Comparison of ENCODE assay signal across 1 cellular context in the genomic region with DNA sequence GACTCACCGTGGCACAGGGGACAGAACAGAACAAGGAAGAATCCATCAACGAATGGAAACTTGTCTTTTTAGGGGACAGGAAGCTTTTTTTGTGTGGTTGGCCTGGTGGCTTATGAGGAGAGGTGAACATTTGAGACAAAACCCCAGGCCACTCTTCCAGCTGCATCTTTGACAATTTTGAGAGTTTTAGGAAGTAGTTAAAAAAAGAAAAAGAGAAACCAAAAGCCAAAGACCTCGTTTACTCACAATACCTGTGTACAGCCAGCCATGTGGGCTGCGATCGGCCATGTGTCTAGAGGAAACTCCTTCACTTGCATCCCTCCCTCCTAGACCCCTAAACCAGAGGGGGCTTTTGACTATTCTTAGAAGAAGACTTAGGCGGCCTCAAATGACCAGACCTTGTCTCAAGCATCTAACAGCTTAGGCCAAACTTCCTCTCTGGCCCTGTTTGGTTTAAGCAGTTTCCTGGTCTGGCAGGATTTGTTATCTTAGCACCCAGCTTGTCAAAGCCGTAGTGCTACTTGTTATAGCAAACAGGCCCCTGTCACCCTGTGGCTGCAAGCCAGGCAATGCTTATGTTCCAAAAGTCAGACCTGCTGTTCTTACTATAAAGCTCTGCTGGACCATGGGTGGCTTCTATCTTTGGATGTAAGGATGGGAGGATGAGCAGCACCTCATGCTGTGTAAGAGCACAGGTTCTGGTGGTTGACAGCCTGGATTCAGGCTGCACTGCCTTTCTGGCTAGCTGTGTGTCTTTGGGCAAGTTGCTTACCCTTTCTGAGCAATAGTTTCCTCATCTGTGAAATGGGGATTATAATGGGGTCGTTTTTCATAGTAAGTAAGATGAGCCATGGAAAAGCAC.
TF ChIP-seq lines count a peak whose summit lies in the region.

No MANE protein-coding gene starts in this region.

TF ChIP-seq in K562, 482 proteins besides CTCF, POLR2A, EP300 and RAD21 (continued from another document and continues in another):
- TF ChIP-seq E4F1 (CRISPR knock-in tag; IDR thresholded peaks at IDR 0.05; ENCODE audit: borderline replicate concordance) (no peak), TAF9B (IDR thresholded peaks at IDR 0.05; ENCODE audit: partially characterized antibody) (peak; percentile 55), IRF2 (CRISPR knock-in tag; IDR thresholded peaks at IDR 0.05) (no peak), MYNN (IDR thresholded peaks at IDR 0.05) (peak; percentile 83; the same call in 1 of the 2 replicates), MYNN (CRISPR knock-in tag; IDR thresholded peaks at IDR 0.05) (no peak), HMGN3 (IDR thresholded peaks at IDR 0.05; ENCODE audit: borderline replicate concordance, extremely low read depth, insufficient read length, low read depth, low read length) (peak; percentile 50), NCOA2 (IDR thresholded peaks at IDR 0.05; ENCODE audit: partially characterized antibody in 2 of 2) (peak in 1 of 2 experiments; percentile 63), ZNF408 (CRISPR knock-in tag; IDR thresholded peaks at IDR 0.05; ENCODE audit: low read depth) (no peak), SMAD3 (CRISPR knock-in tag; conservative IDR thresholded peaks at IDR 0.05) (peak; percentile 85), SMAD2 (IDR thresholded peaks at IDR 0.05; ENCODE audit: low read depth, low read length) (no peak), HMBOX1 (IDR thresholded peaks at IDR 0.05) (peak; percentile 100), ZBTB9 (CRISPR knock-in tag; IDR thresholded peaks at IDR 0.05) (peak; percentile 46; the same call in 1 of the 2 replicates), GMEB1 (CRISPR knock-in tag; IDR thresholded peaks at IDR 0.05) (0 out of 2 replicates have a peak, but pooled peaks have one; percentile 4), GABPB1 (CRISPR knock-in tag; IDR thresholded peaks at IDR 0.05) (no peak), ZNF347 (CRISPR knock-in tag; IDR thresholded peaks at IDR 0.05; ENCODE audit: low read depth) (no peak), SIN3B (IDR thresholded peaks at IDR 0.05; ENCODE audit: low read depth) (no peak), CTBP1 (IDR thresholded peaks at IDR 0.05; ENCODE audit: borderline replicate concordance) (peak; percentile 78; the same call in 1 of the 2 replicates), ZNF592 (IDR thresholded peaks at IDR 0.05) (peak; percentile 94), SPI1 (IDR thresholded peaks at IDR 0.05; ENCODE audit: borderline replicate concordance, low read depth, low read length) (peak; percentile 95), ZNF785 (CRISPR knock-in tag; IDR thresholded peaks at IDR 0.05) (no peak), MAZ (CRISPR knock-in tag; conservative IDR thresholded peaks at IDR 0.05 in 1 of 2, IDR thresholded peaks at IDR 0.05 in 1 of 2) (peak; percentile 52 to 53; a peak in 3 of 4 replicates)
- TF ChIP-seq, protein P1, sequence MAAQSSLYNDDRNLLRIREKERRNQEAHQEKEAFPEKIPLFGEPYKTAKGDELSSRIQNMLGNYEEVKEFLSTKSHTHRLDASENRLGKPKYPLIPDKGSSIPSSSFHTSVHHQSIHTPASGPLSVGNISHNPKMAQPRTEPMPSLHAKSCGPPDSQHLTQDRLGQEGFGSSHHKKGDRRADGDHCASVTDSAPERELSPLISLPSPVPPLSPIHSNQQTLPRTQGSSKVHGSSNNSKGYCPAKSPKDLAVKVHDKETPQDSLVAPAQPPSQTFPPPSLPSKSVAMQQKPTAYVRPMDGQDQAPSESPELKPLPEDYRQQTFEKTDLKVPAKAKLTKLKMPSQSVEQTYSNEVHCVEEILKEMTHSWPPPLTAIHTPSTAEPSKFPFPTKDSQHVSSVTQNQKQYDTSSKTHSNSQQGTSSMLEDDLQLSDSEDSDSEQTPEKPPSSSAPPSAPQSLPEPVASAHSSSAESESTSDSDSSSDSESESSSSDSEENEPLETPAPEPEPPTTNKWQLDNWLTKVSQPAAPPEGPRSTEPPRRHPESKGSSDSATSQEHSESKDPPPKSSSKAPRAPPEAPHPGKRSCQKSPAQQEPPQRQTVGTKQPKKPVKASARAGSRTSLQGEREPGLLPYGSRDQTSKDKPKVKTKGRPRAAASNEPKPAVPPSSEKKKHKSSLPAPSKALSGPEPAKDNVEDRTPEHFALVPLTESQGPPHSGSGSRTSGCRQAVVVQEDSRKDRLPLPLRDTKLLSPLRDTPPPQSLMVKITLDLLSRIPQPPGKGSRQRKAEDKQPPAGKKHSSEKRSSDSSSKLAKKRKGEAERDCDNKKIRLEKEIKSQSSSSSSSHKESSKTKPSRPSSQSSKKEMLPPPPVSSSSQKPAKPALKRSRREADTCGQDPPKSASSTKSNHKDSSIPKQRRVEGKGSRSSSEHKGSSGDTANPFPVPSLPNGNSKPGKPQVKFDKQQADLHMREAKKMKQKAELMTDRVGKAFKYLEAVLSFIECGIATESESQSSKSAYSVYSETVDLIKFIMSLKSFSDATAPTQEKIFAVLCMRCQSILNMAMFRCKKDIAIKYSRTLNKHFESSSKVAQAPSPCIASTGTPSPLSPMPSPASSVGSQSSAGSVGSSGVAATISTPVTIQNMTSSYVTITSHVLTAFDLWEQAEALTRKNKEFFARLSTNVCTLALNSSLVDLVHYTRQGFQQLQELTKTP (IDR thresholded peaks at IDR 0.05; ENCODE audit: low read depth in 1 of 2, partially characterized antibody in 2 of 2) = peak in 1 of 2 experiments; percentile 62
- TF ChIP-seq, protein P2, sequence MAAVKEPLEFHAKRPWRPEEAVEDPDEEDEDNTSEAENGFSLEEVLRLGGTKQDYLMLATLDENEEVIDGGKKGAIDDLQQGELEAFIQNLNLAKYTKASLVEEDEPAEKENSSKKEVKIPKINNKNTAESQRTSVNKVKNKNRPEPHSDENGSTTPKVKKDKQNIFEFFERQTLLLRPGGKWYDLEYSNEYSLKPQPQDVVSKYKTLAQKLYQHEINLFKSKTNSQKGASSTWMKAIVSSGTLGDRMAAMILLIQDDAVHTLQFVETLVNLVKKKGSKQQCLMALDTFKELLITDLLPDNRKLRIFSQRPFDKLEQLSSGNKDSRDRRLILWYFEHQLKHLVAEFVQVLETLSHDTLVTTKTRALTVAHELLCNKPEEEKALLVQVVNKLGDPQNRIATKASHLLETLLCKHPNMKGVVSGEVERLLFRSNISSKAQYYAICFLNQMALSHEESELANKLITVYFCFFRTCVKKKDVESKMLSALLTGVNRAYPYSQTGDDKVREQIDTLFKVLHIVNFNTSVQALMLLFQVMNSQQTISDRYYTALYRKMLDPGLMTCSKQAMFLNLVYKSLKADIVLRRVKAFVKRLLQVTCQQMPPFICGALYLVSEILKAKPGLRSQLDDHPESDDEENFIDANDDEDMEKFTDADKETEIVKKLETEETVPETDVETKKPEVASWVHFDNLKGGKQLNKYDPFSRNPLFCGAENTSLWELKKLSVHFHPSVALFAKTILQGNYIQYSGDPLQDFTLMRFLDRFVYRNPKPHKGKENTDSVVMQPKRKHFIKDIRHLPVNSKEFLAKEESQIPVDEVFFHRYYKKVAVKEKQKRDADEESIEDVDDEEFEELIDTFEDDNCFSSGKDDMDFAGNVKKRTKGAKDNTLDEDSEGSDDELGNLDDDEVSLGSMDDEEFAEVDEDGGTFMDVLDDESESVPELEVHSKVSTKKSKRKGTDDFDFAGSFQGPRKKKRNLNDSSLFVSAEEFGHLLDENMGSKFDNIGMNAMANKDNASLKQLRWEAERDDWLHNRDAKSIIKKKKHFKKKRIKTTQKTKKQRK (IDR thresholded peaks at IDR 0.05; ENCODE audit: borderline replicate concordance, low read depth, low read length) = no peak
- TF ChIP-seq, protein P3, sequence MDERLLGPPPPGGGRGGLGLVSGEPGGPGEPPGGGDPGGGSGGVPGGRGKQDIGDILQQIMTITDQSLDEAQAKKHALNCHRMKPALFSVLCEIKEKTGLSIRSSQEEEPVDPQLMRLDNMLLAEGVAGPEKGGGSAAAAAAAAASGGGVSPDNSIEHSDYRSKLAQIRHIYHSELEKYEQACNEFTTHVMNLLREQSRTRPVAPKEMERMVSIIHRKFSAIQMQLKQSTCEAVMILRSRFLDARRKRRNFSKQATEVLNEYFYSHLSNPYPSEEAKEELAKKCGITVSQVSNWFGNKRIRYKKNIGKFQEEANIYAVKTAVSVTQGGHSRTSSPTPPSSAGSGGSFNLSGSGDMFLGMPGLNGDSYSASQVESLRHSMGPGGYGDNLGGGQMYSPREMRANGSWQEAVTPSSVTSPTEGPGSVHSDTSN (CRISPR knock-in tag; IDR thresholded peaks at IDR 0.05; ENCODE audit: low read depth) = no peak
- TF ChIP-seq, protein P3 (tag; conservative IDR thresholded peaks at IDR 0.05; ENCODE audit: low read depth) = peak; percentile 83
